8 cellular contexts compared by ENCODE assay signal in genomic region chr6:30814137-30815084, GRCh38.
DNase-seq lines count a peak whose midpoint lies in the region; ATAC-seq and TF ChIP-seq lines count a peak whose summit lies in the region.

No MANE protein-coding gene starts in this region.

- ATAC-seq in GM21717 (IDR thresholded peaks at IDR 0.05; ENCODE audit: unreplicated experiment) (no peak), HG02840 (IDR thresholded peaks at IDR 0.05; ENCODE audit: low FRiP score, unreplicated experiment) (no peak)

- H3K36me3 ChIP-seq in mucosa of rectum (ENCODE audit: control insufficient read depth in 2 of 2, insufficient read depth in 2 of 2, low read length in 2 of 2) (no peaks in the 10 kb centered on the region), suprapubic skin (no peaks in the 10 kb centered on the region)

- H3K9ac ChIP-seq in mucosa of rectum (ENCODE audit: low read depth in 1 of 2, low read length in 2 of 2): peak overlapping the region in 1 of 2 donors; percentile 39

- no peak for TF ChIP-seq EP300 in suprapubic skin (IDR thresholded peaks at IDR 0.05)

- TF ChIP-seq CTCF in suprapubic skin (IDR thresholded peaks at IDR 0.05): no peak

- no peaks in the 10 kb centered on the region for H3K27me3 ChIP-seq in mucosa of rectum (ENCODE audit: control insufficient read depth in 2 of 2, insufficient read depth in 2 of 2, low read length in 2 of 2)
- H3K27me3 ChIP-seq in suprapubic skin: no peaks in the 10 kb centered on the region

- DNase-seq in COLO829 (ENCODE audit: low spot score): peak; percentile 76
- peak; percentile 87 for DNase-seq in RPMI7951 (ENCODE audit: low read depth)
- peak; percentile 79 for DNase-seq in amniotic epithelial cell (ENCODE audit: low read depth)
- DNase-seq in suprapubic skin (ENCODE audit: low spot score in 2 of 2): no peak
- no peak for DNase-seq in UCSD-AML1 (lab: John Stamatoyannopoulos, UW; ENCODE audit: unreplicated experiment)

- WGBS in suprapubic skin: 54% methylated on average over 11 of the region's 11 CpGs

- peak overlapping the region; percentile 82 to 85 for H3K27ac ChIP-seq in mucosa of rectum (ENCODE audit: low read depth in 2 of 2, low read length in 2 of 2)
- H3K27ac ChIP-seq in suprapubic skin: no peak overlapping the region

- no peak for TF ChIP-seq POLR2A in suprapubic skin (IDR thresholded peaks at IDR 0.05)

- H3K9me3 ChIP-seq in mucosa of rectum (ENCODE audit: control insufficient read depth in 2 of 2, low read length in 2 of 2) (no peaks in the 10 kb centered on the region), suprapubic skin (no peaks in the 10 kb centered on the region)

- H3K4me3 ChIP-seq in mucosa of rectum (ENCODE audit: low read length in 2 of 2) (no peak overlapping the region), suprapubic skin (no peak overlapping the region)

- peaks cover 21 to 24% of the 10 kb centered on the region in 2 donors for H3K4me1 ChIP-seq in mucosa of rectum (ENCODE audit: control insufficient read depth in 2 of 2, insufficient read depth in 2 of 2, low read length in 2 of 2)
- peaks cover 39% of the 10 kb centered on the region for H3K4me1 ChIP-seq in suprapubic skin

Comparison
In these comparisons a context has a peak if more than half of its experiments do, and no peak if none do; other contexts are left out.
1. DNase-seq: peak in COLO829 (single experiment), RPMI7951 (single experiment) and amniotic epithelial cell (single experiment); none in suprapubic skin (0 of 2) and UCSD-AML1 (single experiment).